Comparison of ENCODE assay signal across 1 cellular context in genomic region chr11:107567739-107568335, GRCh38.
TF ChIP-seq lines count a peak whose summit lies in the region.

No MANE protein-coding gene starts in this region.

TF ChIP-seq in GM12878, 131 proteins besides CTCF, POLR2A, EP300 and RAD21 (continued from another document):
- no peak for TF ChIP-seq E2F8 (IDR thresholded peaks at IDR 0.05; ENCODE audit: low read depth, partially characterized antibody)
